24 cellular contexts compared by ENCODE assay signal in the genomic region with DNA sequence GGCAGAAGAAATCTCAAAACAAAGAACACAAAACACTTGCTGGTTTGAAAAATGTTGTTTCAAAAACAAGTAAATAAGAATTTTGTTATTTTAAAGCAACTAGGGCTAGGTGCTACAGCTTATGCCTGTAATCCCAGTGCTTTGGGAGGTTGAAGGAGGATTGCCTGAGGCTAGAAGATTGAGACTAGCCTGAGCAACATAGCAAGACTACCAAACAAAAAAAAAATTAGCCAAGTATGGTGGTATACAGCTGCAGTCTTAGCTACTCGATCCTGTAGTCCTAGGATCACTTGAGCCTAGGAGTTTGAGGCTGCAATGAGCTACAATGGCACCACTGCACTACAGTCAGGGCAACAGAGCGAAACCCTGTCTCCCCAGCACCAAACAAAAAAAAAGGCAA.
"Had no signal": no experiment of that assay in that cellular context is flagged by ENCODE, and none has a peak within 500 bp of the region (broad histone marks: within the 10 kb centered on the region; RNA-seq: fewer than 3 reads in every experiment).

No MANE protein-coding gene starts in this region.

- ATAC-seq: effector memory CD8-positive, alpha-beta T cell; esophagus mucosa; foreskin keratinocyte; gastrocnemius medialis; gastroesophageal sphincter; heart left ventricle; heart right ventricle had no signal

- H3K27ac ChIP-seq: colonic mucosa, coronary artery, dorsolateral prefrontal cortex, epithelial cell of prostate, esophagus muscularis mucosa, esophagus squamous epithelium, foreskin keratinocyte, gastrocnemius medialis, gastroesophageal sphincter, heart left ventricle, heart right ventricle had no signal

- H3K36me3 ChIP-seq: colonic mucosa had no signal

- DNase-seq: colonic mucosa; cortex of kidney; dermis blood vessel endothelial cell; dorsolateral prefrontal cortex; effector CD4-positive, alpha-beta T cell; effector CD8-positive, alpha-beta T cell; effector memory CD4-positive, alpha-beta T cell; effector memory CD8-positive, alpha-beta T cell; endodermal cell; erythroblast; esophagus squamous epithelium; foreskin fibroblast; foreskin keratinocyte; foreskin melanocyte; gastrocnemius medialis; glutamatergic neuron; head of caudate nucleus; heart left ventricle; heart right ventricle had no signal

- H3K4me3 ChIP-seq: colonic mucosa, coronary artery, dorsolateral prefrontal cortex, esophagus muscularis mucosa, esophagus squamous epithelium, gastrocnemius medialis, gastroesophageal sphincter, heart left ventricle, heart right ventricle had no signal

- H3K9me3 ChIP-seq: colonic mucosa, esophagus muscularis mucosa, esophagus squamous epithelium, gastrocnemius medialis, gastroesophageal sphincter, heart left ventricle had no signal

- H3K27me3 ChIP-seq: colonic mucosa, dorsolateral prefrontal cortex, esophagus muscularis mucosa, esophagus squamous epithelium, foreskin keratinocyte, gastrocnemius medialis, gastroesophageal sphincter, heart left ventricle, heart right ventricle had no signal

- H3K4me1 ChIP-seq: colonic mucosa, esophagus squamous epithelium, foreskin keratinocyte, gastroesophageal sphincter had no signal
